ENCODE assay signal across 8 cellular contexts in the genomic region with DNA sequence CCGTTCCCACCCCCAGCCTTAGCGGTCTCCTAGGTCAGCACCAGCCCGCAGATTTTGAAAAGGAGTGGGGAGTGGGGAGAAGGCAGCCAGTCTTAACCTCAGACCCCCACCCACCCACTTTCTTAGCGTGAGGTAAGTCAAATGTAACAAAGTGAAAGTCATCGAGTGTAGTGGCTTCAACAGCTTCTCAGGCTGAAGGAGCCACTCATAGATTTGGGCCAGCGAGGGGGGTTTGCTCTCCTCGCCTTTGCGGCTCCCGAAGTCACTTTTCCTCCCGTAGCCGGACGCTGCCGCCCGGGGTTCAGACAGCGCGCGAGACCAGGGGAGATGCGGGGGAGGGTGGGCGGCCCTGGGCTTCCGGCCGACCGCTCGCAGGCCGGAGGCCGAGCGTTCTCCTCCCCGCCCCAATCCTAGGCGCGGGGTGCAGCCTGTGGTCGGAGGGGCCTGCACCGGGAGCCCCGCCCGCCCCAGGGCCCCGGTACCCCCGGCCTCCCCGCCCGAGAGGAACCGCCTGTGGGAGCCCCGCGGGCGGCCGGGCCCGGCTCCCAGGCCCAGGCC. TPM values are rescaled to one million over a fixed set of nuclear protein-coding genes. Genes with fewer than 3 reads are reported as not detected.
DNase-seq lines count a peak whose midpoint lies in the region; ATAC-seq and TF ChIP-seq lines count a peak whose summit lies in the region.

No MANE protein-coding gene starts in this region.

- H3K4me1 ChIP-seq in liver (ENCODE audit: control insufficient read depth in 4 of 4, insufficient read depth in 4 of 4, low read length in 3 of 4) (peaks cover 42 to 64% (median 47%) of the 10 kb centered on the region in 4 donors), thoracic aorta (ENCODE audit: control insufficient read depth in 1 of 2, low read depth in 2 of 2) (peaks cover 34 to 63% of the 10 kb centered on the region in 2 donors)

- H3K36me3 Mint-ChIP-seq in activated T-cell treated with anti-CD3 and anti-CD28 coated beads, Interleukin-2, amount 50 U/mL, for 4 hours (ENCODE audit: insufficient read depth): no peaks in the 10 kb centered on the region
- H3K36me3 Mint-ChIP-seq in brain: no peaks in the 10 kb centered on the region

- no peaks in the 10 kb centered on the region for H3K9me3 ChIP-seq in liver (ENCODE audit: control insufficient read depth in 4 of 4, low read length in 3 of 4)
- no peaks in the 10 kb centered on the region for H3K9me3 ChIP-seq in thoracic aorta

- no peak overlapping the region for H3K9ac ChIP-seq in liver (ENCODE audit: low read depth in 1 of 2, low read length in 2 of 2)

- no peak for TF ChIP-seq RAD21 in liver (IDR thresholded peaks at IDR 0.05)

- DNase-seq in activated T-cell treated with anti-CD3 and anti-CD28 coated beads, Interleukin-2, amount 50 U/mL, for 4 hours: no peak
- DNase-seq in activated T-cell treated with anti-CD3 and anti-CD28 coated beads for 4 hours: no peak
- no peak for DNase-seq in thoracic aorta (ENCODE audit: low spot score)
- no peak for DNase-seq in T-helper 9 cell
- no peak for DNase-seq in GM19240 (ENCODE audit: insufficient read length, low spot score)

- peaks cover 39% of the 10 kb centered on the region for H3K4me1 Mint-ChIP-seq in activated T-cell treated with anti-CD3 and anti-CD28 coated beads, Interleukin-2, amount 50 U/mL, for 4 hours (ENCODE audit: low read depth)
- peaks cover 33% of the 10 kb centered on the region for H3K4me1 Mint-ChIP-seq in brain

- peaks cover 14 to 35% (median 25%) of the 10 kb centered on the region in 4 donors for H3K27me3 ChIP-seq in liver (ENCODE audit: control insufficient read depth in 4 of 4, insufficient read depth in 4 of 4, low read length in 3 of 4)
- H3K27me3 ChIP-seq in thoracic aorta (replicated peaks; ENCODE audit: insufficient read depth): peaks cover 5% of the 10 kb centered on the region

- no peak for TF ChIP-seq CTCF in brain (conservative IDR thresholded peaks at IDR 0.05)
- no peak for TF ChIP-seq CTCF in liver (IDR thresholded peaks at IDR 0.05; ENCODE audit: low read depth, low read length, missing input control)
- no peak for TF ChIP-seq CTCF in thoracic aorta (IDR thresholded peaks at IDR 0.05)

- H3K4me3 ChIP-seq in liver (ENCODE audit: low read depth in 1 of 3, low read length in 3 of 3) (peak overlapping the region in 2 of 3 donors; percentile 46 to 55), thoracic aorta (peak overlapping the region; percentile 60)

- no peak overlapping the region for H3K27ac Mint-ChIP-seq in brain

- H3K9me3 Mint-ChIP-seq in activated T-cell treated with anti-CD3 and anti-CD28 coated beads, Interleukin-2, amount 50 U/mL, for 4 hours: no peaks in the 10 kb centered on the region
- H3K9me3 Mint-ChIP-seq in brain: no peaks in the 10 kb centered on the region

- peak overlapping the region; percentile 74 for H3K4me3 Mint-ChIP-seq in activated T-cell treated with anti-CD3 and anti-CD28 coated beads, Interleukin-2, amount 50 U/mL, for 4 hours
- peak overlapping the region; percentile 36 to 82 (median 78) for H3K4me3 Mint-ChIP-seq in brain

- peaks cover 69% of the 10 kb centered on the region for H3K27me3 Mint-ChIP-seq in activated T-cell treated with anti-CD3 and anti-CD28 coated beads, Interleukin-2, amount 50 U/mL, for 4 hours (ENCODE audit: low read depth)
- H3K27me3 Mint-ChIP-seq in brain: peaks cover 94% of the 10 kb centered on the region

- H3K36me3 ChIP-seq in liver (ENCODE audit: control insufficient read depth in 4 of 4, insufficient read depth in 3 of 4, low read depth in 1 of 4, low read length in 3 of 4): no peaks in the 10 kb centered on the region
- no peaks in the 10 kb centered on the region for H3K36me3 ChIP-seq in thoracic aorta

- H3K27ac ChIP-seq in liver (ENCODE audit: low read depth in 1 of 2, low read length in 2 of 2) (no peak overlapping the region), thoracic aorta (no peak overlapping the region)

- 4% methylated on average over 43 of the region's 43 CpGs for WGBS in liver

- no peak for ATAC-seq in activated T-cell treated with anti-CD3 and anti-CD28 coated beads, Interleukin-2, amount 50 U/mL, for 4 hours
- ATAC-seq in thoracic aorta (ENCODE audit: insufficient number of reproducible peaks, low FRiP score, low read depth) (no peak), GM18867 (IDR thresholded peaks at IDR 0.05; ENCODE audit: unreplicated experiment) (no peak)

TF ChIP-seq in liver, 16 proteins besides CTCF, POLR2A, EP300 and RAD21:
- TF ChIP-seq EGR1 (IDR thresholded peaks at IDR 0.05; ENCODE audit: low read depth in 2 of 2) (no peak), NR2F2 (IDR thresholded peaks at IDR 0.05) (no peak), HNF4G (IDR thresholded peaks at IDR 0.05) (no peak), JUND (IDR thresholded peaks at IDR 0.05) (no peak)

RNA-seq across cellular contexts. Expression of a gene that starts 3.4 kb away (rescaled TPM):
- total RNA-seq in activated T-cell treated with anti-CD3 and anti-CD28 coated beads, Interleukin-2, amount 50 U/mL, for 4 hours: not detected
- polyA plus RNA-seq in brain (ENCODE audit: insufficient read depth, low read depth, low replicate concordance) (6.9 TPM), liver (not detected)
- total RNA-seq in liver (not detected), thoracic aorta (under 1 TPM in 1 of 2 donors, not detected in 1; 0.35 TPM)
